Comparison of ENCODE assay signal across 8 cellular contexts in the genomic region with DNA sequence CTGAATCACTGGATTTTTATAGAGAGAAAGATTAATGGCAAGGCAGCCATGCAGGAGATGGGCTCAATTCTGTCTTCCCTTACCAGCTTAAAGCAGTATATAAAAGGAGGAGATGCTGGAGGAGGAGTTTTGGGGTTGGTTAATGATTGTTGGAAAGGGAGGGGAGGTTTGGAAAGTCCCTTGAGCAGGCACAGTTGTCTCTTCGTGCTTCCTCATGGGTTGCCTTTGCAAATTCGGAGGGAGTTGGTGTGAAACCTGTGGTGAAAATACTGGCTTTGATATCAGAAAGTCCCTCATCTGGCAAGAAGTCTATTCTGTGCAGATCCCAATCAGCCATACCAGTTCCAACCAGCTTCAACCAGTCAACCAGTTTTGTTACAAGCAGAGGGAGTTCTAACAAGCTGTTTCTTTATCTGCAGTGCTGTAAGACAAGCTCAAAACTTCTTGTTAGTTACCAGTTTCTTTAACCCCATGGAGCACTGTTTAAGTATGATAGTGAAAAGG.
A peak's percentile ranks its signal among the peaks of the same experiment; 100 is the strongest.
DNase-seq lines count a peak whose midpoint lies in the region; ATAC-seq, FAIRE-seq and TF ChIP-seq lines count a peak whose summit lies in the region.

No MANE protein-coding gene starts in this region.

- H3K27ac ChIP-seq in H9 (ENCODE audit: insufficient read length, low read depth, low read length) (no peak overlapping the region), psoas muscle (no peak overlapping the region), stomach (no peak overlapping the region)

- H2BK20ac ChIP-seq in H9 (ENCODE audit: low read depth, low read length, poor library complexity, severe bottlenecking): no peak overlapping the region

- no peak overlapping the region for H2BK12ac ChIP-seq in H9 (ENCODE audit: insufficient read length, low read depth, low read length)

- H4K5ac ChIP-seq in H9 (ENCODE audit: insufficient read length, low read depth, low read length): no peak overlapping the region

- no peak overlapping the region for H2BK15ac ChIP-seq in H9 (ENCODE audit: low read depth, low read length)

- no peaks in the 10 kb centered on the region for H3K79me2 ChIP-seq in H9 (ENCODE audit: insufficient read depth, low read length)

- H3K4me1 Mint-ChIP-seq in H9: peaks cover 0 to 11% of the 10 kb centered on the region in 2 experiments; a peak in 2 of 4 replicates
- peaks cover 63% of the 10 kb centered on the region for H3K4me1 Mint-ChIP-seq in T-helper 1 cell treated with Interleukin-12 subunit alpha and Interleukin-12 subunit beta and Interleukin-4 antibody, amounts not matched to agents 30 μg/mL and 1 μg/mL, for 36 hours (ENCODE audit: low read depth)

- ATAC-seq in GM18511 (IDR thresholded peaks at IDR 0.05; ENCODE audit: unreplicated experiment) (peak; percentile 86), left lobe of liver (peak; percentile 79), psoas muscle (no peak)

- H3K9me3 Mint-ChIP-seq in H9: 0 out of 5 replicates have a peak, but pooled peaks cover 0 to 2% of the 10 kb centered on the region in 2 experiments
- peaks cover 14% of the 10 kb centered on the region for H3K9me3 Mint-ChIP-seq in T-helper 1 cell treated with Interleukin-12 subunit alpha and Interleukin-12 subunit beta and Interleukin-4 antibody, amounts not matched to agents 30 μg/mL and 1 μg/mL, for 36 hours

- H3K23ac ChIP-seq in H9 (ENCODE audit: insufficient read length, low read depth, low read length): no peak overlapping the region

- H3K4ac ChIP-seq in H9 (ENCODE audit: low read depth, low read length): no peak overlapping the region

- H3K23me2 ChIP-seq in H9 (ENCODE audit: insufficient read length, low read depth, low read length, poor library complexity, severe bottlenecking): no peaks in the 10 kb centered on the region

- no peaks in the 10 kb centered on the region for H3K27me3 Mint-ChIP-seq in H9 (ENCODE audit: low read depth)
- no peaks in the 10 kb centered on the region for H3K27me3 Mint-ChIP-seq in T-helper 1 cell treated with Interleukin-12 subunit alpha and Interleukin-12 subunit beta and Interleukin-4 antibody, amounts not matched to agents 30 μg/mL and 1 μg/mL, for 36 hours (ENCODE audit: low read depth)

- H3K27me3 ChIP-seq in H9 (ENCODE audit: insufficient read depth, low read length) (no peaks in the 10 kb centered on the region), psoas muscle (ENCODE audit: insufficient read depth in 3 of 3, low read length in 2 of 3) (no peaks in the 10 kb centered on the region), stomach (no peaks in the 10 kb centered on the region)

- no peak overlapping the region for H3K18ac ChIP-seq in H9 (ENCODE audit: insufficient read length, low read depth, low read length)

- no peak overlapping the region for H3K4me3 Mint-ChIP-seq in H9
- H3K4me3 Mint-ChIP-seq in T-helper 1 cell treated with Interleukin-12 subunit alpha and Interleukin-12 subunit beta and Interleukin-4 antibody, amounts not matched to agents 30 μg/mL and 1 μg/mL, for 36 hours: peak overlapping the region; percentile 61

- H3K56ac ChIP-seq in H9 (ENCODE audit: insufficient read length, low read depth, low read length): no peak overlapping the region

- no peaks in the 10 kb centered on the region for H3K79me1 ChIP-seq in H9 (ENCODE audit: insufficient read depth, low read depth, low read length, poor library complexity, severe bottlenecking)

- no peak overlapping the region for H4K91ac ChIP-seq in H9 (ENCODE audit: insufficient read length, low read depth, low read length)

- no peak for TF ChIP-seq EP300 in stomach (IDR thresholded peaks at IDR 0.05)

- no peak overlapping the region for H2AK5ac ChIP-seq in H9 (ENCODE audit: insufficient read length, low read length)

- no peaks in the 10 kb centered on the region for H3K4me1 ChIP-seq in H9 (ENCODE audit: insufficient read depth, low read length)
- H3K4me1 ChIP-seq in psoas muscle: no peaks in the 10 kb centered on the region
- H3K4me1 ChIP-seq in stomach: peaks cover 0 to 5% (median 0%) of the 10 kb centered on the region in 4 donors

- no peak overlapping the region for H3K9ac ChIP-seq in H9 (ENCODE audit: extremely low read depth, insufficient read length, low read length)

- H2BK5ac ChIP-seq in H9 (ENCODE audit: insufficient read length, low read length): no peak overlapping the region

- peaks cover 44 to 59% (median 47%) of the 10 kb centered on the region in 3 experiments for H3K36me3 Mint-ChIP-seq in H9 (ENCODE audit: insufficient read depth in 1 of 3, low read depth in 3 of 3)
- peaks cover 63% of the 10 kb centered on the region for H3K36me3 Mint-ChIP-seq in T-helper 1 cell treated with Interleukin-12 subunit alpha and Interleukin-12 subunit beta and Interleukin-4 antibody, amounts not matched to agents 30 μg/mL and 1 μg/mL, for 36 hours (ENCODE audit: low read depth)

- no peak for FAIRE-seq in frontal cortex (lab: Jason Lieb, UNC)

- TF ChIP-seq POLR2A in stomach (IDR thresholded peaks at IDR 0.05): no peak

- H3K9me3 ChIP-seq in H9 (ENCODE audit: control insufficient read depth, low read depth, low read length) (no peaks in the 10 kb centered on the region), psoas muscle (peaks cover 9% of the 10 kb centered on the region), stomach (peaks cover 0 to 10% (median 3%) of the 10 kb centered on the region in 4 donors)

- H4K8ac ChIP-seq in H9 (replicated peaks; ENCODE audit: insufficient read length, low read depth, low read length): no peak overlapping the region

- no peak overlapping the region for H2BK120ac ChIP-seq in H9 (ENCODE audit: low read depth, low read length, poor library complexity, severe bottlenecking)

- no CpG with 5 or more reads among the region's 2 CpGs for WGBS in H9 (ENCODE audit: extremely low coverage, insufficient read length, low lambda C conversion rate)
- WGBS in psoas muscle, 3 donors: 47 to 82% (median 65%) methylated on average over 2 of the region's 2 CpGs
- 17 to 34% (median 23%) methylated on average over 2 of the region's 2 CpGs for WGBS in stomach, 5 donors

- peak overlapping the region; percentile 7 to 41 (median 35); a peak in 4 of 7 replicates for H3K27ac Mint-ChIP-seq in H9
- H3K27ac Mint-ChIP-seq in T-helper 1 cell treated with Interleukin-12 subunit alpha and Interleukin-12 subunit beta and Interleukin-4 antibody, amounts not matched to agents 30 μg/mL and 1 μg/mL, for 36 hours: peak overlapping the region; percentile 82

- no peak overlapping the region for H2AFZ ChIP-seq in H9 (ENCODE audit: low read length)

- H3K4me2 ChIP-seq in H9 (ENCODE audit: insufficient read depth, insufficient read length, low read length): no peak overlapping the region

- H3K36me3 ChIP-seq in psoas muscle (ENCODE audit: insufficient read depth in 1 of 2, low read depth in 1 of 2) (peaks cover 5 to 20% of the 10 kb centered on the region in 2 donors), stomach (peaks cover 7 to 36% (median 23%) of the 10 kb centered on the region in 4 donors)

- DNase-seq in H9 (no peak), left lobe of liver (ENCODE audit: low spot score) (no peak), psoas muscle (no peak), stomach (no peak), inferior parietal cortex (ENCODE audit: extremely low spot score) (no peak), frontal cortex (ENCODE audit: low spot score in 2 of 2) (no peak)

- TF ChIP-seq CTCF in H9 (conservative IDR thresholded peaks at IDR 0.05) (no peak), psoas muscle (IDR thresholded peaks at IDR 0.05) (no peak), stomach (IDR thresholded peaks at IDR 0.05) (no peak)

- H4K20me1 ChIP-seq in H9 (ENCODE audit: control insufficient read depth, insufficient read depth, insufficient read length): no peaks in the 10 kb centered on the region

- H3T11ph ChIP-seq in H9 (ENCODE audit: low read length): no peak overlapping the region

- H3K4me3 ChIP-seq in psoas muscle (no peak overlapping the region), stomach (no peak overlapping the region)

- H3K14ac ChIP-seq in H9 (ENCODE audit: insufficient read depth, low read length): no peak overlapping the region

- intact Hi-C loops in psoas muscle (cut with DNase I) (no loop called here), stomach (cut with DNase I; ENCODE audit: low total_unique reads) (no loop called here)

Comparison
In these comparisons a context has a peak if more than half of its experiments do, and no peak if none do; other contexts are left out.
1. ATAC-seq: peak in GM18511 (single experiment) and left lobe of liver (single experiment); none in psoas muscle (0 of 4).